8 cellular contexts compared by ENCODE assay signal in genomic region chr9:94922691-94923107, GRCh38.
DNase-seq lines count a peak whose midpoint lies in the region; ATAC-seq and TF ChIP-seq lines count a peak whose summit lies in the region.

No MANE protein-coding gene starts in this region.

- no peaks in the 10 kb centered on the region for H3K9me3 ChIP-seq in RWPE2 (ENCODE audit: severe bottlenecking)

- peak overlapping the region; percentile 74 for H3K27ac Mint-ChIP-seq in progenitor cell of endocrine pancreas

- peak overlapping the region; percentile 93 for H3K27ac ChIP-seq in RWPE2 (ENCODE audit: poor library complexity, severe bottlenecking)

- H3K4me3 Mint-ChIP-seq in progenitor cell of endocrine pancreas (ENCODE audit: low read depth) = no peak overlapping the region

- H3K36me3 Mint-ChIP-seq in progenitor cell of endocrine pancreas (ENCODE audit: insufficient read depth) = peaks cover 2% of the 10 kb centered on the region

- peaks cover 55% of the 10 kb centered on the region for H3K4me1 Mint-ChIP-seq in progenitor cell of endocrine pancreas (ENCODE audit: low read depth)

- H3K27me3 ChIP-seq in RWPE2 (ENCODE audit: insufficient read depth, poor library complexity, severe bottlenecking) = no peaks in the 10 kb centered on the region

- no peaks in the 10 kb centered on the region for H3K36me3 ChIP-seq in RWPE2 (ENCODE audit: low read depth)

- H3K9me3 Mint-ChIP-seq in progenitor cell of endocrine pancreas (ENCODE audit: low read depth) = no peaks in the 10 kb centered on the region

- peak; percentile 75 for DNase-seq in EH (ENCODE audit: low read depth)
- DNase-seq in RWPE2 (ENCODE audit: low spot score) = no peak
- DNase-seq in fibroblast of the aortic adventitia (ENCODE audit: low read depth) = peak; percentile 82
- no peak for DNase-seq in progenitor cell of endocrine pancreas (ENCODE audit: low spot score, unreplicated experiment)
- no peak for DNase-seq in stimulated activated CD8-positive, alpha-beta memory T cell treated with anti-CD3 and anti-CD28 coated beads, Interleukin-4, amount 100 ng/mL, for 48 hours
- no peak for DNase-seq in NCI-H510A (lab: John Stamatoyannopoulos, UW)
- no peak for DNase-seq in DMS114 treated with DMSO at 0.1 percent for 48 hours (lab: John Stamatoyannopoulos, UW; ENCODE audit: unreplicated experiment)

- TF ChIP-seq CTCF in RWPE2 (IDR thresholded peaks at IDR 0.05; ENCODE audit: poor library complexity, severe bottlenecking) (no peak), fibroblast of the aortic adventitia (IDR thresholded peaks at IDR 0.05; ENCODE audit: insufficient read depth, low read length) (no peak), progenitor cell of endocrine pancreas (IDR thresholded peaks at IDR 0.05; ENCODE audit: unreplicated experiment) (no peak)

- no peaks in the 10 kb centered on the region for H3K27me3 Mint-ChIP-seq in progenitor cell of endocrine pancreas

- ATAC-seq in RWPE2 (ENCODE audit: low read depth) (peak; percentile 25; the same call in 2 of the 3 replicates), HG03097 (IDR thresholded peaks at IDR 0.05; ENCODE audit: low FRiP score, unreplicated experiment) (no peak)

- H3K4me3 ChIP-seq in RWPE2 (ENCODE audit: severe bottlenecking) (no peak overlapping the region), fibroblast of the aortic adventitia (ENCODE audit: low read depth, low read length) (peak overlapping the region; percentile 1)

- H3K4me1 ChIP-seq in RWPE2 (ENCODE audit: insufficient read depth, poor library complexity, severe bottlenecking) = peaks cover 54% of the 10 kb centered on the region

Comparison
In these comparisons a context has a peak if more than half of its experiments do, and no peak if none do; other contexts are left out.
1. DNase-seq: peak in EH (single experiment) and fibroblast of the aortic adventitia (single experiment); none in RWPE2 (single experiment), progenitor cell of endocrine pancreas (single experiment), stimulated activated CD8-positive, alpha-beta memory T cell treated with anti-CD3 and anti-CD28 coated beads, Interleukin-4, amount 100 ng/mL, for 48 hours (single experiment), NCI-H510A (single experiment) and DMS114 treated with DMSO at 0.1 percent for 48 hours (single experiment).